8 cellular contexts compared by ENCODE assay signal in genomic region chr6:166167801-166168615, GRCh38. TPM values are rescaled to one million over a fixed set of nuclear protein-coding genes. Genes with fewer than 3 reads are reported as not detected.
A peak's percentile ranks its signal among the peaks of the same experiment; 100 is the strongest.
DNase-seq lines count a peak whose midpoint lies in the region; ATAC-seq and TF ChIP-seq lines count a peak whose summit lies in the region.

A gene with protein sequence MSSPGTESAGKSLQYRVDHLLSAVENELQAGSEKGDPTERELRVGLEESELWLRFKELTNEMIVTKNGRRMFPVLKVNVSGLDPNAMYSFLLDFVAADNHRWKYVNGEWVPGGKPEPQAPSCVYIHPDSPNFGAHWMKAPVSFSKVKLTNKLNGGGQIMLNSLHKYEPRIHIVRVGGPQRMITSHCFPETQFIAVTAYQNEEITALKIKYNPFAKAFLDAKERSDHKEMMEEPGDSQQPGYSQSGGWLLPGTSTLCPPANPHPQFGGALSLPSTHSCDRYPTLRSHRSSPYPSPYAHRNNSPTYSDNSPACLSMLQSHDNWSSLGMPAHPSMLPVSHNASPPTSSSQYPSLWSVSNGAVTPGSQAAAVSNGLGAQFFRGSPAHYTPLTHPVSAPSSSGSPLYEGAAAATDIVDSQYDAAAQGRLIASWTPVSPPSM (minus strand): TSS chr6:166167851. CDS start chr6:166167591, 260 bp downstream.

- peaks cover 10% of the 10 kb centered on the region for H3K4me1 Mint-ChIP-seq in activated naive CD4-positive, alpha-beta T cell treated with anti-CD3 and anti-CD28 coated beads, Interleukin-2, amount 10 ng/mL, durations not matched to agents 7 days and 5 days

- no peaks in the 10 kb centered on the region for H3K9me3 ChIP-seq in Peyer's patch
- no peaks in the 10 kb centered on the region for H3K9me3 ChIP-seq in iPS-15b (ENCODE audit: control insufficient read depth, insufficient read depth, low read length)
- no peaks in the 10 kb centered on the region for H3K9me3 ChIP-seq in subcutaneous abdominal adipose tissue (ENCODE audit: control insufficient read depth in 5 of 5, low read length in 5 of 5)

- H3K4me3 ChIP-seq in Peyer's patch (peak within 1 kb of the TSS in 3 of 4 donors; percentile 32 to 37 (median 34)), iPS-15b (ENCODE audit: low read depth, low read length) (peak within 1 kb of the TSS; percentile 60), subcutaneous abdominal adipose tissue (ENCODE audit: low read depth in 1 of 5, low read length in 5 of 5) (peak within 1 kb of the TSS in 4 of 5 donors; percentile 47 to 59 (median 55))

- H3K36me3 Mint-ChIP-seq in activated naive CD4-positive, alpha-beta T cell treated with anti-CD3 and anti-CD28 coated beads, Interleukin-2, amount 10 ng/mL, durations not matched to agents 7 days and 5 days: peaks cover 1% of the 10 kb centered on the region

- no peak for ATAC-seq in GM21526 (IDR thresholded peaks at IDR 0.05; ENCODE audit: low FRiP score, unreplicated experiment)
- no peak for ATAC-seq in HG02938 (IDR thresholded peaks at IDR 0.05; ENCODE audit: unreplicated experiment)

- peaks cover 75% of the 10 kb centered on the region for H3K27me3 Mint-ChIP-seq in activated naive CD4-positive, alpha-beta T cell treated with anti-CD3 and anti-CD28 coated beads, Interleukin-2, amount 10 ng/mL, durations not matched to agents 7 days and 5 days

- H3K4me3 Mint-ChIP-seq in activated naive CD4-positive, alpha-beta T cell treated with anti-CD3 and anti-CD28 coated beads, Interleukin-2, amount 10 ng/mL, durations not matched to agents 7 days and 5 days: peak within 1 kb of the TSS; percentile 61

- H3K27ac ChIP-seq in Peyer's patch (no peak within 1 kb of the TSS), subcutaneous abdominal adipose tissue (ENCODE audit: low read depth, low read length) (no peak within 1 kb of the TSS)

- H3K4me1 ChIP-seq in Peyer's patch (peaks cover 0 to 25% (median 12%) of the 10 kb centered on the region in 4 donors), iPS-15b (ENCODE audit: control insufficient read depth, insufficient read depth, low read length) (peaks cover 3% of the 10 kb centered on the region), subcutaneous abdominal adipose tissue (ENCODE audit: control insufficient read depth in 5 of 5, insufficient read depth in 5 of 5, low read length in 5 of 5) (peaks cover 0 to 26% (median 18%) of the 10 kb centered on the region in 5 donors)

- H3K27me3 ChIP-seq in Peyer's patch (peaks cover 0 to 29% of the 10 kb centered on the region in 2 donors), iPS-15b (ENCODE audit: control insufficient read depth, insufficient read depth, low read length) (peaks cover 93% of the 10 kb centered on the region), subcutaneous abdominal adipose tissue (ENCODE audit: control insufficient read depth in 5 of 5, insufficient read depth in 4 of 5, low read length in 5 of 5) (peaks cover 39 to 78% (median 54%) of the 10 kb centered on the region in 5 donors)

- H3K27ac Mint-ChIP-seq in activated naive CD4-positive, alpha-beta T cell treated with anti-CD3 and anti-CD28 coated beads, Interleukin-2, amount 10 ng/mL, durations not matched to agents 7 days and 5 days: peak within 1 kb of the TSS; percentile 1

- peak; percentile 32 for DNase-seq in activated naive CD4-positive, alpha-beta T cell treated with anti-CD3 and anti-CD28 coated beads, Interleukin-2, amount 10 ng/mL, durations not matched to agents 7 days and 5 days
- no peak for DNase-seq in activated naive CD4-positive, alpha-beta T cell treated with Interleukin-2 at 50 U/mL for 16 hours
- DNase-seq in Peyer's patch (no peak), GM03348 (ENCODE audit: low spot score) (no peak)

- no peaks in the 10 kb centered on the region for H3K36me3 ChIP-seq in Peyer's patch
- H3K36me3 ChIP-seq in iPS-15b (ENCODE audit: control insufficient read depth, insufficient read depth, low read length): no peaks in the 10 kb centered on the region
- no peaks in the 10 kb centered on the region for H3K36me3 ChIP-seq in subcutaneous abdominal adipose tissue (ENCODE audit: control insufficient read depth in 5 of 5, insufficient read depth in 5 of 5, low read length in 5 of 5)

- no peak within 1 kb of the TSS for H3K9ac ChIP-seq in iPS-15b (ENCODE audit: low read depth, low read length)
- no peak within 1 kb of the TSS for H3K9ac ChIP-seq in subcutaneous abdominal adipose tissue (ENCODE audit: low read length in 5 of 5)

- no peak for TF ChIP-seq POLR2A in Peyer's patch (IDR thresholded peaks at IDR 0.05)

- H3K9me3 Mint-ChIP-seq in activated naive CD4-positive, alpha-beta T cell treated with anti-CD3 and anti-CD28 coated beads, Interleukin-2, amount 10 ng/mL, durations not matched to agents 7 days and 5 days: no peaks in the 10 kb centered on the region

- TF ChIP-seq CTCF in Peyer's patch (IDR thresholded peaks at IDR 0.05): no peak

- CTCF ChIA-PET in activated naive CD4-positive, alpha-beta T cell treated with anti-CD3 and anti-CD28 coated beads, Interleukin-2, amount 10 ng/mL, durations not matched to agents 7 days and 5 days (lab: Charles Lee): no interaction called here

RNA-seq across cellular contexts. Expression of the gene that starts here (rescaled TPM):
- not detected for total RNA-seq in Peyer's patch
